ENCODE assay signal across 8 cellular contexts in the genomic region with DNA sequence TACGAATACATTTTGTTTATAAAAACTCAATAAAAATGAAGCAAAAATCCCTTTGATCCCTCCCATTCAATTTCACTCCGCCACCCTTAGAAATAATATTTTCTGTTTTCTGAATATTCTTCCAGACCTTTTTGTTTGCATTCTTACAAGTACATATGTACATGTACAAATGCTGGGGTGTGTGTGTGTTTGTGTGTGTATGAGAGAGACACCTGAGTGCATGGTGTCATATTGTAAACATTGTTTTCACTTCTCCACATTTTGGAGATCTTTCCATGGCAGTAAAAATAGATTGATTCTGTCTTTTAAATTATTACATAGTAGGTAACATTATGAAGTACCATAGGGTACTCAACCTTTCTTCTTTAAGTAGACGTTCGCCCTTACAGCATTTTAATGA. TPM values are rescaled to one million over a fixed set of nuclear protein-coding genes. Genes with fewer than 3 reads are reported as not detected.
DNase-seq lines count a peak whose midpoint lies in the region; ATAC-seq and TF ChIP-seq lines count a peak whose summit lies in the region.

No MANE protein-coding gene starts in this region.

- POLR2A ChIA-PET in activated CD8-positive, alpha-beta T cell treated with anti-CD3 and anti-CD28 coated beads, Interleukin-2, amount 10 ng/mL, durations not matched to agents 7 days and 5 days (lab: Charles Lee), result interaction anchor here (2.4 to 3.2 kb wide), 2 partner anchors 31 to 288 kb away, joined by 12 to 13 read pairs; a partner anchor contains a TSS

- H3K27me3 Mint-ChIP-seq in activated naive CD4-positive, alpha-beta T cell treated with anti-CD3 and anti-CD28 coated beads, Interleukin-2, amount 10 ng/mL, durations not matched to agents 7 days and 5 days, result no peaks in the 10 kb centered on the region
- H3K27me3 Mint-ChIP-seq in activated CD8-positive, alpha-beta T cell treated with anti-CD3 and anti-CD28 coated beads, Interleukin-2, amount 10 ng/mL, durations not matched to agents 7 days and 5 days (ENCODE audit: low read depth), result no peaks in the 10 kb centered on the region
- H3K27me3 Mint-ChIP-seq in type B pancreatic cell, result peaks cover 3% of the 10 kb centered on the region

- H3K36me3 ChIP-seq in kidney epithelial cell (ENCODE audit: control insufficient read depth, insufficient read depth, low read length), result no peaks in the 10 kb centered on the region

- H3K27me3 ChIP-seq in kidney epithelial cell (ENCODE audit: control insufficient read depth, insufficient read depth, low read length), result no peaks in the 10 kb centered on the region

- TF ChIP-seq CTCF in kidney epithelial cell (IDR thresholded peaks at IDR 0.05; ENCODE audit: insufficient read depth, low read length, poor library complexity, severe bottlenecking) (no peak), type B pancreatic cell (conservative IDR thresholded peaks at IDR 0.05) (no peak)

- H3K4me3 ChIP-seq in kidney epithelial cell (ENCODE audit: low read depth, low read length), result peak overlapping the region; percentile 96

- H3K27ac Mint-ChIP-seq in activated naive CD4-positive, alpha-beta T cell treated with anti-CD3 and anti-CD28 coated beads, Interleukin-2, amount 10 ng/mL, durations not matched to agents 7 days and 5 days, result peak overlapping the region; percentile 92
- peak overlapping the region; percentile 66 for H3K27ac Mint-ChIP-seq in activated CD8-positive, alpha-beta T cell treated with anti-CD3 and anti-CD28 coated beads, Interleukin-2, amount 10 ng/mL, durations not matched to agents 7 days and 5 days
- H3K27ac Mint-ChIP-seq in type B pancreatic cell, result peak overlapping the region; percentile 97

- no peaks in the 10 kb centered on the region for H3K9me3 Mint-ChIP-seq in activated naive CD4-positive, alpha-beta T cell treated with anti-CD3 and anti-CD28 coated beads, Interleukin-2, amount 10 ng/mL, durations not matched to agents 7 days and 5 days
- H3K9me3 Mint-ChIP-seq in activated CD8-positive, alpha-beta T cell treated with anti-CD3 and anti-CD28 coated beads, Interleukin-2, amount 10 ng/mL, durations not matched to agents 7 days and 5 days (ENCODE audit: insufficient read depth), result no peaks in the 10 kb centered on the region
- H3K9me3 Mint-ChIP-seq in type B pancreatic cell, result no peaks in the 10 kb centered on the region

- peaks cover 27% of the 10 kb centered on the region for H3K4me1 Mint-ChIP-seq in activated naive CD4-positive, alpha-beta T cell treated with anti-CD3 and anti-CD28 coated beads, Interleukin-2, amount 10 ng/mL, durations not matched to agents 7 days and 5 days
- H3K4me1 Mint-ChIP-seq in activated CD8-positive, alpha-beta T cell treated with anti-CD3 and anti-CD28 coated beads, Interleukin-2, amount 10 ng/mL, durations not matched to agents 7 days and 5 days (ENCODE audit: low read depth), result peaks cover 33% of the 10 kb centered on the region
- H3K4me1 Mint-ChIP-seq in type B pancreatic cell (ENCODE audit: unreplicated experiment), result peaks cover 23% of the 10 kb centered on the region

- peaks cover 3% of the 10 kb centered on the region for H3K36me3 Mint-ChIP-seq in activated naive CD4-positive, alpha-beta T cell treated with anti-CD3 and anti-CD28 coated beads, Interleukin-2, amount 10 ng/mL, durations not matched to agents 7 days and 5 days
- peaks cover under 1% of the 10 kb centered on the region for H3K36me3 Mint-ChIP-seq in activated CD8-positive, alpha-beta T cell treated with anti-CD3 and anti-CD28 coated beads, Interleukin-2, amount 10 ng/mL, durations not matched to agents 7 days and 5 days (ENCODE audit: low read depth)
- H3K36me3 Mint-ChIP-seq in type B pancreatic cell, result peaks cover 4% of the 10 kb centered on the region

- no peak for DNase-seq in activated naive CD4-positive, alpha-beta T cell treated with anti-CD3 and anti-CD28 coated beads, Interleukin-2, amount 10 ng/mL, durations not matched to agents 7 days and 5 days
- no peak for DNase-seq in activated naive CD4-positive, alpha-beta T cell treated with anti-CD3 and anti-CD28 coated beads, Interleukin-2, amount 50 U/mL, for 16 hours
- no peak for DNase-seq in activated CD8-positive, alpha-beta T cell treated with anti-CD3 and anti-CD28 coated beads, Interleukin-2, amount 10 ng/mL, durations not matched to agents 7 days and 5 days
- no peak for DNase-seq in kidney epithelial cell (ENCODE audit: low read depth)
- DNase-seq in type B pancreatic cell (ENCODE audit: extremely low spot score, unreplicated experiment), result no peak
- DNase-seq in HuH-7 (ENCODE audit: low spot score), result no peak
- no peak for DNase-seq in globus pallidus (ENCODE audit: low spot score)
- no peak for DNase-seq in activated CD8-positive, alpha-beta memory T cell treated with anti-CD3 and anti-CD28 coated beads, Interleukin-2, amount 50 U/mL, for 4 hours

- CTCF ChIA-PET in activated naive CD4-positive, alpha-beta T cell treated with anti-CD3 and anti-CD28 coated beads, Interleukin-2, amount 10 ng/mL, durations not matched to agents 7 days and 5 days (lab: Charles Lee), result no interaction called here
- CTCF ChIA-PET in activated CD8-positive, alpha-beta T cell treated with anti-CD3 and anti-CD28 coated beads, Interleukin-2, amount 10 ng/mL, durations not matched to agents 7 days and 5 days (lab: Charles Lee), result interaction anchor here (0.9 to 1.7 kb wide), 3 partner anchors 15 to 144 kb away, joined by 3 to 7 read pairs (median 4); no protein-coding TSS in a partner anchor

- no peak for ATAC-seq in activated CD8-positive, alpha-beta T cell treated with anti-CD3 and anti-CD28 coated beads, Interleukin-2, amount 10 ng/mL, durations not matched to agents 7 days and 5 days

- peak overlapping the region; percentile 81 for H3K4me3 Mint-ChIP-seq in activated naive CD4-positive, alpha-beta T cell treated with anti-CD3 and anti-CD28 coated beads, Interleukin-2, amount 10 ng/mL, durations not matched to agents 7 days and 5 days
- peak overlapping the region; percentile 84 for H3K4me3 Mint-ChIP-seq in activated CD8-positive, alpha-beta T cell treated with anti-CD3 and anti-CD28 coated beads, Interleukin-2, amount 10 ng/mL, durations not matched to agents 7 days and 5 days
- H3K4me3 Mint-ChIP-seq in type B pancreatic cell, result peak overlapping the region; percentile 95

RNA-seq across cellular contexts. Expression of a gene that starts 1.2 kb away (rescaled TPM):
- 10 to 100 TPM; 66.1 to 68.8 TPM for total RNA-seq in activated CD8-positive, alpha-beta T cell treated with anti-CD3 and anti-CD28 coated beads, Interleukin-2, amount 10 ng/mL, durations not matched to agents 7 days and 5 days
- total RNA-seq in kidney epithelial cell, result 15.4 and 18.6 TPM in 2 replicates
- 60.2 and 86.4 TPM in 2 replicates for total RNA-seq in type B pancreatic cell (ENCODE audit: low replicate concordance)

RNA-seq across cellular contexts. Expression of a gene that starts 1.6 kb away (rescaled TPM):
- 10 to 100 TPM; 22.6 to 25.1 TPM for total RNA-seq in activated CD8-positive, alpha-beta T cell treated with anti-CD3 and anti-CD28 coated beads, Interleukin-2, amount 10 ng/mL, durations not matched to agents 7 days and 5 days
- total RNA-seq in kidney epithelial cell, result 24.7 and 27.2 TPM in 2 replicates
- total RNA-seq in type B pancreatic cell (ENCODE audit: low replicate concordance), result 27.2 and 38.3 TPM in 2 replicates

RNA-seq across cellular contexts. Expression of a gene that starts 24.1 kb away (rescaled TPM):
- total RNA-seq in activated CD8-positive, alpha-beta T cell treated with anti-CD3 and anti-CD28 coated beads, Interleukin-2, amount 10 ng/mL, durations not matched to agents 7 days and 5 days, result not detected
- total RNA-seq in kidney epithelial cell, result not detected in 2 replicates
- total RNA-seq in type B pancreatic cell (ENCODE audit: low replicate concordance), result 0.14 and 0.39 TPM in 2 replicates
